15 cellular contexts compared by ENCODE assay signal in the genomic region with DNA sequence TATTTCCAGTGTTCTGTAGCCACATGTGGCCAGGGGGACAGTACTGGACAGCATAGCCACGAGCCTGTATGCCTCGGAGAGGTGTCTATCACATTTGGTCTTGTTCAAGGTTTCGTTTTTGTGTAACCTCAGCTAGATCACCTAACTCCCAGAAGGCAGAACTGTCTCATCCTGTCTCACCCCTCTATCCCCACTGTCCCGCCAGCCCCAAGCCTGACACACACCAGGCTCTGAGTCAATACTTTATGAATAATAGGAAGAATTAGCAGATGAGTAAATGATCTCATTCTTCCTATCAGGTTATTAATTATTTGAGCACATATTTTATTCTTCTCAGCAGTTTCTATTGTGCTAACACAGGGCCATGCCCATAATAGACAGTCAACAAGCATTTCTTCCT.
DNase-seq lines count a peak whose midpoint lies in the region; ATAC-seq and TF ChIP-seq lines count a peak whose summit lies in the region.
"Had no signal": no experiment of that assay in that cellular context is flagged by ENCODE, and none has a peak within 500 bp of the region (broad histone marks: within the 10 kb centered on the region; RNA-seq: fewer than 3 reads in every experiment).

No MANE protein-coding gene starts in this region.

- H3K9me3 ChIP-seq in mammary epithelial cell (replicated peaks; ENCODE audit: insufficient read depth, low read length), result no peaks in the 10 kb centered on the region
- no peaks in the 10 kb centered on the region for H3K9me3 ChIP-seq in gastroesophageal sphincter
- no peaks in the 10 kb centered on the region for H3K9me3 ChIP-seq in gastrocnemius medialis
- H3K9me3 ChIP-seq: SJSA1 had no signal

- in situ Hi-C loops in mammary epithelial cell (cut with MboI; ENCODE audit: low sequenced_read_pairs in 2 of 2) (no loop called here), gastrocnemius medialis (cut with MboI; ENCODE audit: low sequenced_read_pairs in 4 of 4) (loop anchor here in 1 of 4 donors (5.0 kb wide), 1 partner anchor 65 kb away; no protein-coding TSS in a partner anchor)

- POLR2A ChIA-PET in MCF 10A (lab: Yijun Ruan, JAX), result no interaction called here

- H4K20me1 ChIP-seq in mammary epithelial cell (ENCODE audit: insufficient read depth, low read length), result no peaks in the 10 kb centered on the region

- H3K4me2 ChIP-seq in mammary epithelial cell (ENCODE audit: insufficient read depth, low read depth, low read length), result peak overlapping the region; percentile 22

- H3K27ac Mint-ChIP-seq in MCF 10A (ENCODE audit: low read depth, unreplicated experiment), result no peak overlapping the region
- H3K27ac Mint-ChIP-seq: CD4-positive, alpha-beta memory T cell; H9 had no signal

- ATAC-seq in gastroesophageal sphincter (no peak), gastrocnemius medialis (no peak)

- H3K4me1 ChIP-seq in mammary epithelial cell (ENCODE audit: insufficient read depth, low read length) (no peaks in the 10 kb centered on the region), gastroesophageal sphincter (peaks cover 4 to 34% (median 6%) of the 10 kb centered on the region in 3 donors), gastrocnemius medialis (peaks cover 27 to 31% of the 10 kb centered on the region in 2 donors)
- H3K4me1 ChIP-seq: SJSA1 had no signal

- H3K27ac ChIP-seq in mammary epithelial cell (ENCODE audit: insufficient read depth, low read depth, low read length) (no peak overlapping the region), VCaP (peak overlapping the region; percentile 99), gastroesophageal sphincter (peak overlapping the region; percentile 23 to 47 (median 32)), gastrocnemius medialis (peak overlapping the region; percentile 88 to 95 (median 93))
- H3K27ac ChIP-seq: SJSA1 had no signal

- TF ChIP-seq POLR2A in gastroesophageal sphincter (IDR thresholded peaks at IDR 0.05) (no peak), gastrocnemius medialis (IDR thresholded peaks at IDR 0.05) (no peak)

- WGBS in mammary epithelial cell (ENCODE audit: low coverage, missing lambda C conversion rate), result 80% methylated on average over 4 of the region's 4 CpGs
- 85 to 97% methylated on average over 4 of the region's 4 CpGs for WGBS in gastroesophageal sphincter (ENCODE audit: low coverage in 1 of 2), 2 donors

- no peaks in the 10 kb centered on the region for H3K36me3 ChIP-seq in mammary epithelial cell (ENCODE audit: insufficient read depth, low read length)
- H3K36me3 ChIP-seq in gastroesophageal sphincter, result no peaks in the 10 kb centered on the region
- H3K36me3 ChIP-seq in gastrocnemius medialis, result no peaks in the 10 kb centered on the region
- H3K36me3 ChIP-seq: SJSA1 had no signal

- dilution Hi-C loops in mammary epithelial cell (cut with HindIII; ENCODE audit: low sequenced_read_pairs), result no loop called here

- H3K9ac ChIP-seq in mammary epithelial cell (ENCODE audit: insufficient read depth, low read length), result no peak overlapping the region

- BruUV-seq in mammary epithelial cell (replicated peaks; lab: Mats Ljungman, UMichigan) (no TSS peak), MCF 10A (replicated peaks; lab: Mats Ljungman, UMichigan) (no TSS peak)

- CTCF ChIA-PET in mammary epithelial cell (lab: Charles Lee; ENCODE audit: low non-redundant PET) (no interaction called here), MCF 10A (lab: Yijun Ruan, JAX) (interaction anchor here (0.6 to 1.5 kb wide), 4 partner anchors 21 to 133 kb away, joined by 3 read pairs; no protein-coding TSS in a partner anchor)

- no peak overlapping the region for H3K4me3 Mint-ChIP-seq in MCF 10A (ENCODE audit: unreplicated experiment)
- H3K4me3 Mint-ChIP-seq: CD4-positive, alpha-beta memory T cell; H9 had no signal

- no peaks in the 10 kb centered on the region for H3K27me3 Mint-ChIP-seq in MCF 10A (ENCODE audit: insufficient read depth, unreplicated experiment)

- no peak for TF ChIP-seq EP300 in gastroesophageal sphincter (IDR thresholded peaks at IDR 0.05)

- H3K36me3 Mint-ChIP-seq in MCF 10A (ENCODE audit: insufficient read depth, unreplicated experiment), result no peaks in the 10 kb centered on the region
- H3K36me3 Mint-ChIP-seq: CD4-positive, alpha-beta memory T cell had no signal

- intact Hi-C loops in mammary epithelial cell (cut with micrococcal nuclease), result no loop called here
- intact Hi-C loops in MCF 10A (cut with micrococcal nuclease), result no loop called here
- intact Hi-C loops in gastrocnemius medialis (cut with DNase I; ENCODE audit: low total_unique reads), result no loop called here

- peaks cover 8% of the 10 kb centered on the region for H3K4me1 Mint-ChIP-seq in MCF 10A (ENCODE audit: insufficient read depth, unreplicated experiment)
- H3K4me1 Mint-ChIP-seq: CD4-positive, alpha-beta memory T cell had no signal

- H3K9me3 Mint-ChIP-seq in MCF 10A (ENCODE audit: unreplicated experiment), result no peaks in the 10 kb centered on the region
- H3K9me3 Mint-ChIP-seq: H9 had no signal

- H2AFZ ChIP-seq in mammary epithelial cell (ENCODE audit: low read depth, low read length), result no peak overlapping the region

- DNase-seq in mammary epithelial cell, result no peak
- no peak for DNase-seq in MCF 10A (ENCODE audit: unreplicated experiment)
- DNase-seq in gastrocnemius medialis, result no peak
- DNase-seq in stimulated activated CD4-positive, alpha-beta T cell treated with anti-CD3 and anti-CD28 coated beads, Interleukin-4, amount 100 ng/mL, for 24 hours, result no peak
- no peak for DNase-seq in GM20000 (ENCODE audit: low spot score)
- no peak for DNase-seq in dermis blood vessel endothelial cell
- DNase-seq: CD4-positive, alpha-beta memory T cell; H9; NCI-H1048; NCI-H1436 treated with DMSO at 0.1 percent for 48 hours; NCI-H2029; NCI-H526 had no signal

- H3K79me2 ChIP-seq in mammary epithelial cell (ENCODE audit: insufficient read depth, low read length), result no peaks in the 10 kb centered on the region

- TF ChIP-seq CTCF in mammary epithelial cell (conservative IDR thresholded peaks at IDR 0.05 in 1 of 2, IDR thresholded peaks at IDR 0.05 in 1 of 2; ENCODE audit: extremely low read depth in 1 of 2, insufficient read depth in 1 of 2, low read depth in 1 of 2, low read length in 2 of 2), result no peak
- no peak for TF ChIP-seq CTCF in MCF 10A (IDR thresholded peaks at IDR 0.05; ENCODE audit: unreplicated experiment)
- TF ChIP-seq CTCF in VCaP (conservative IDR thresholded peaks at IDR 0.05), result no peak
- TF ChIP-seq CTCF in gastroesophageal sphincter (IDR thresholded peaks at IDR 0.05), result no peak
- TF ChIP-seq CTCF in gastrocnemius medialis (IDR thresholded peaks at IDR 0.05 in 4 of 5, conservative IDR thresholded peaks at IDR 0.05 in 1 of 5), result no peak
- no peak for TF ChIP-seq CTCF in GM20000 (IDR thresholded peaks at IDR 0.05; ENCODE audit: extremely low read depth, missing control alignments)

- H3K4me3 ChIP-seq in mammary epithelial cell (replicated peaks in 1 of 3; ENCODE audit: insufficient read depth in 1 of 3, low read depth in 2 of 3, low read length in 3 of 3) (no peak overlapping the region), gastroesophageal sphincter (no peak overlapping the region), gastrocnemius medialis (no peak overlapping the region)
- H3K4me3 ChIP-seq: SJSA1 had no signal

- H3K27me3 ChIP-seq in mammary epithelial cell (ENCODE audit: insufficient read depth, low read length), result no peaks in the 10 kb centered on the region
- no peaks in the 10 kb centered on the region for H3K27me3 ChIP-seq in gastroesophageal sphincter
- no peaks in the 10 kb centered on the region for H3K27me3 ChIP-seq in gastrocnemius medialis
- H3K27me3 ChIP-seq: SJSA1 had no signal
